17 cellular contexts compared by ENCODE assay signal in the genomic region with DNA sequence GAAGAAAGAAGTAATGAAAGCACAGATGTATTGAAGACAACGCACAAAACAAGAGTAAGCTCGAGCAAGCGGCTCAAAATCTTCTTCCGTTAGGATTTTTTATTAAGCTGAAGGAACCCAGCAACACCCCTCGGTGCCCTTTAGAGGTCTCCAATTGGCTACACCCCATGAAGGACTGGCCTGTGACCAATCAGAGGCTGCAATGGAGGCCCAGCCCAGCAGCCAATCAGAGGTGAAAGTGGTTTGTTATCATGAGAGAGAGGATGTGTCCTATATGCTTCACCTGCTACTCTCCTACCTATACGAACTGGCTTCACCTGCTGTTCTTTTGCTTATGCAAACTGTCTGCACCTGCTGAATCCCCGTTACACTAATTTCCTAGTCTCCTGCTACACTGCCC.
DNase-seq lines count a peak whose midpoint lies in the region; ATAC-seq, FAIRE-seq and TF ChIP-seq lines count a peak whose summit lies in the region.
"Had no signal": no experiment of that assay in that cellular context is flagged by ENCODE, and none has a peak within 500 bp of the region (broad histone marks: within the 10 kb centered on the region; RNA-seq: fewer than 3 reads in every experiment).

No MANE protein-coding gene starts in this region.

- no peaks in the 10 kb centered on the region for H3K36me3 ChIP-seq in ES-I3 (ENCODE audit: insufficient read depth, low read length)
- H3K36me3 ChIP-seq in K562 (ENCODE audit: control insufficient read depth, insufficient read depth, low read length): no peaks in the 10 kb centered on the region
- no peaks in the 10 kb centered on the region for H3K36me3 ChIP-seq in left lung
- H3K36me3 ChIP-seq: SJCRH30 had no signal

- POLR2A ChIA-PET in HEK293T (lab: Yijun Ruan, JAX) (no interaction called here), K562 (lab: Yijun Ruan, JAX) (no interaction called here)

- H3K27me3 ChIP-seq in K562 (ENCODE audit: control insufficient read depth in 2 of 2, insufficient read depth in 2 of 2, low read length in 2 of 2) (no peaks in the 10 kb centered on the region), left lung (no peaks in the 10 kb centered on the region)
- H3K27me3 ChIP-seq: SJCRH30 had no signal

- under 1% methylated on average over 7 of the region's 7 CpGs for WGBS in K562 (ENCODE audit: insufficient coverage, low coverage, missing lambda C conversion rate)

- no peak overlapping the region for H2AFZ ChIP-seq in K562 (ENCODE audit: low read depth, low read length)

- intact Hi-C loops in K562 (cut with micrococcal nuclease): no loop called here
- intact Hi-C loops in left lung (cut with DNase I): no loop called here

- ATAC-seq in K562: no peak
- ATAC-seq in left lung: no peak

- TF ChIP-seq EP300 in K562 (IDR thresholded peaks at IDR 0.05; ENCODE audit: low read length): no peak

- H3K9me3 ChIP-seq in ES-I3 (ENCODE audit: control insufficient read depth, insufficient read depth, low read length) (0 out of 2 replicates have a peak, but pooled peaks cover 2% of the 10 kb centered on the region), K562 (replicated peaks; ENCODE audit: control insufficient read depth, insufficient read depth, low read depth, low read length) (no peaks in the 10 kb centered on the region), left lung (no peaks in the 10 kb centered on the region)
- H3K9me3 ChIP-seq: SJCRH30 had no signal

- TF ChIP-seq CTCF in K562 (IDR thresholded peaks at IDR 0.05 in 2 of 3, conservative IDR thresholded peaks at IDR 0.05 in 1 of 3; ENCODE audit: insufficient read depth in 2 of 3, low read depth in 1 of 3, low read length in 3 of 3): no peak
- no peak for TF ChIP-seq CTCF in left lung (IDR thresholded peaks at IDR 0.05)

- no peak for TF ChIP-seq POLR2A in K562 (conservative IDR thresholded peaks at IDR 0.05)

- H3K9ac ChIP-seq in ES-I3 (ENCODE audit: low read depth, low read length) (peak overlapping the region; percentile 31; the same call in 1 of the 2 replicates), K562 (ENCODE audit: insufficient read depth in 1 of 2, low read depth in 2 of 2, low read length in 2 of 2) (no peak overlapping the region)

- H3K27ac ChIP-seq in K562 (ENCODE audit: extremely low read depth, low read depth, low read length): no peak overlapping the region
- no peak overlapping the region for H3K27ac ChIP-seq in left lung
- H3K27ac ChIP-seq: RWPE1, SJCRH30 had no signal

- no peak for FAIRE-seq in K562 (lab: Jason Lieb, UNC)
- FAIRE-seq: GM18507 had no signal

- H3K4me1 ChIP-seq in ES-I3 (ENCODE audit: insufficient read depth, low read length): no peaks in the 10 kb centered on the region
- no peaks in the 10 kb centered on the region for H3K4me1 ChIP-seq in K562 (replicated peaks in 1 of 2; ENCODE audit: control insufficient read depth in 2 of 2, insufficient read depth in 2 of 2, low read length in 2 of 2)
- H3K4me1 ChIP-seq in left lung: no peaks in the 10 kb centered on the region
- H3K4me1 ChIP-seq: SJCRH30 had no signal

- DNase-seq in HEK293T (ENCODE audit: extremely low spot score) (no peak), NCI-H69 (lab: John Stamatoyannopoulos, UW) (peak; percentile 16), K562 (ENCODE audit: extremely low read depth in 1 of 4, low spot score in 3 of 4) (peak in 1 of 4 experiments; percentile 2), AML-193 (lab: John Stamatoyannopoulos, UW) (no peak), ecto neural progenitor cell (ENCODE audit: low spot score) (no peak), left lung (no peak)
- DNase-seq: CD4-positive, CD25-positive, alpha-beta regulatory T cell; HFFc6; NCI-H1436; NCI-H2081 treated with DMSO at 0.1 percent for 48 hours; NCI-H446; NK-92 treated with Interleukin-12 subunit alpha and Interleukin-12 subunit beta, amount 100 ng/mL, for 24 hours; OCI-M1 had no signal

- CTCF ChIA-PET in HEK293T (lab: Yijun Ruan, JAX) (no interaction called here), K562 (lab: Yijun Ruan, JAX; ENCODE audit: low intra/inter-chr PET ratio) (no interaction called here)

- no TSS peak for BruUV-seq in K562 (replicated peaks; lab: Mats Ljungman, UMichigan)

- H3K4me3 ChIP-seq in K562 (no peak overlapping the region), left lung (no peak overlapping the region)
- H3K4me3 ChIP-seq: SJCRH30 had no signal

- H3K4me2 ChIP-seq in K562 (ENCODE audit: insufficient read depth, low read length): no peak overlapping the region

- no peaks in the 10 kb centered on the region for H3K9me1 ChIP-seq in K562 (ENCODE audit: control insufficient read depth, insufficient read depth, low read length)

- no peak for TF ChIP-seq RAD21 in K562 (CRISPR knock-in tag; conservative IDR thresholded peaks at IDR 0.05 in 1 of 2, IDR thresholded peaks at IDR 0.05 in 1 of 2)

- no peaks in the 10 kb centered on the region for H4K20me1 ChIP-seq in K562 (replicated peaks; ENCODE audit: control insufficient read depth, insufficient read depth, low read length)

- in situ Hi-C loops in K562 (cut with MboI): no loop called here

- H3K79me2 ChIP-seq in K562 (ENCODE audit: control insufficient read depth, insufficient read depth, low read length): no peaks in the 10 kb centered on the region

TF ChIP-seq in HEK293T, 16 proteins besides CTCF, POLR2A, EP300 and RAD21:
- TF ChIP-seq, protein P1, sequence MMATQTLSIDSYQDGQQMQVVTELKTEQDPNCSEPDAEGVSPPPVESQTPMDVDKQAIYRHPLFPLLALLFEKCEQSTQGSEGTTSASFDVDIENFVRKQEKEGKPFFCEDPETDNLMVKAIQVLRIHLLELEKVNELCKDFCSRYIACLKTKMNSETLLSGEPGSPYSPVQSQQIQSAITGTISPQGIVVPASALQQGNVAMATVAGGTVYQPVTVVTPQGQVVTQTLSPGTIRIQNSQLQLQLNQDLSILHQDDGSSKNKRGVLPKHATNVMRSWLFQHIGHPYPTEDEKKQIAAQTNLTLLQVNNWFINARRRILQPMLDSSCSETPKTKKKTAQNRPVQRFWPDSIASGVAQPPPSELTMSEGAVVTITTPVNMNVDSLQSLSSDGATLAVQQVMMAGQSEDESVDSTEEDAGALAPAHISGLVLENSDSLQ (IDR thresholded peaks at IDR 0.05): peak; percentile 45; the same call in 1 of the 2 replicates
- no peak for TF ChIP-seq FOXK2 (IDR thresholded peaks at IDR 0.05)

TF ChIP-seq in K562, 482 proteins besides CTCF, POLR2A, EP300 and RAD21:
- TF ChIP-seq, protein P1 (IDR thresholded peaks at IDR 0.05): peak; percentile 34; the same call in 1 of the 2 replicates
- TF ChIP-seq, protein P2, sequence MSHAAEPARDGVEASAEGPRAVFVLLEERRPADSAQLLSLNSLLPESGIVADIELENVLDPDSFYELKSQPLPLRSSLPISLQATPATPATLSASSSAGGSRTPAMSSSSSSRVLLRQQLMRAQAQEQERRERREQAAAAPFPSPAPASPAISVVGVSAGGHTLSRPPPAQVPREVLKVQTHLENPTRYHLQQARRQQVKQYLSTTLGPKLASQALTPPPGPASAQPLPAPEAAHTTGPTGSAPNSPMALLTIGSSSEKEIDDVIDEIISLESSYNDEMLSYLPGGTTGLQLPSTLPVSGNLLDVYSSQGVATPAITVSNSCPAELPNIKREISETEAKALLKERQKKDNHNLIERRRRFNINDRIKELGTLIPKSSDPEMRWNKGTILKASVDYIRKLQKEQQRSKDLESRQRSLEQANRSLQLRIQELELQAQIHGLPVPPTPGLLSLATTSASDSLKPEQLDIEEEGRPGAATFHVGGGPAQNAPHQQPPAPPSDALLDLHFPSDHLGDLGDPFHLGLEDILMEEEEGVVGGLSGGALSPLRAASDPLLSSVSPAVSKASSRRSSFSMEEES (CRISPR knock-in tag; IDR thresholded peaks at IDR 0.05): no peak
